11 cellular contexts compared by ENCODE assay signal in the genomic region with DNA sequence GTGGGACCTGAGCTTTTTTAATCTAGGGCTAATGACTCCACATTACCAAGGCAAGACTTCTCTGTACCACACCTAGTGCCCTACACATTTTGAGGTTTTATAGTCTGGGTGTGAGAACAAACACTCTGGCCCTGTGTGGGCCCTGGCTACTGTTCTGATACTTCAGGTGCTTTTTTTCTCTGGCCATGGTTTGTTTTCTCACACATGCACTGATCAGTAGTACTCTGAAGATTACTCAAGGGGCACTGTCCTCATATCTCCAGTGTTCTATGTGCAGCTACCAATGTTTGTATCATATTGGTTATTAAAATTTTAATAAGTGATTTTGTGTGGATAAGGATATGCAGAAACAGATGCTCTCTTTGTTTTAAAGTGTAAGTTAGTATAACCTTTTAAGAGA.
"Had no signal": no experiment of that assay in that cellular context is flagged by ENCODE, and none has a peak within 500 bp of the region (broad histone marks: within the 10 kb centered on the region; RNA-seq: fewer than 3 reads in every experiment).

No MANE protein-coding gene starts in this region.

- ATAC-seq: activated CD4-positive, CD25-positive, alpha-beta regulatory T cell treated with anti-CD3 and anti-CD28 coated beads, Interleukin-2, amount 50 U/mL, for 24 hours; gastrocnemius medialis; heart left ventricle; sciatic nerve had no signal

- H3K36me3 ChIP-seq: gastrocnemius medialis, thoracic aorta had no signal

- H3K4me3 Mint-ChIP-seq: activated naive CD4-positive, alpha-beta T cell treated with anti-CD3 and anti-CD28 coated beads, Interleukin-2, amount 10 ng/mL, durations not matched to agents 7 days and 5 days; immature natural killer cell; neural crest cell had no signal

- H3K27me3 ChIP-seq: gastrocnemius medialis, heart left ventricle had no signal

- H3K4me3 ChIP-seq: gastrocnemius medialis, heart left ventricle, thoracic aorta had no signal

- H3K27ac Mint-ChIP-seq: activated naive CD4-positive, alpha-beta T cell treated with anti-CD3 and anti-CD28 coated beads, Interleukin-2, amount 10 ng/mL, durations not matched to agents 7 days and 5 days had no signal

- DNase-seq: activated naive CD4-positive, alpha-beta T cell treated with anti-CD3 and anti-CD28 coated beads, Interleukin-2, amount 10 ng/mL, durations not matched to agents 7 days and 5 days; activated T-cell treated with anti-CD3 and anti-CD28 coated beads, Interleukin-2, amount 50 U/mL, for 1 hour; gastrocnemius medialis; heart left ventricle; immature natural killer cell; mesendoderm had no signal

- H3K27ac ChIP-seq: gastrocnemius medialis, heart left ventricle, thoracic aorta had no signal

- H3K27me3 Mint-ChIP-seq: activated naive CD4-positive, alpha-beta T cell treated with anti-CD3 and anti-CD28 coated beads, Interleukin-2, amount 10 ng/mL, durations not matched to agents 7 days and 5 days had no signal

- FAIRE-seq: astrocyte had no signal

- H3K9me3 ChIP-seq: gastrocnemius medialis had no signal

- H3K4me1 ChIP-seq: gastrocnemius medialis had no signal
